ENCODE assay signal across 2 cellular contexts in genomic region chr10:76302936-76303656, GRCh38.
TF ChIP-seq lines count a peak whose summit lies in the region.

No MANE protein-coding gene starts in this region.

TF ChIP-seq in HepG2, 621 proteins besides CTCF, POLR2A, EP300 and RAD21:
- TF ChIP-seq ZNF431 (CRISPR knock-in tag; IDR thresholded peaks at IDR 0.05; ENCODE audit: borderline replicate concordance, low read depth) (no peak), ZNF558 (CRISPR knock-in tag; IDR thresholded peaks at IDR 0.05; ENCODE audit: borderline replicate concordance) (no peak), IKZF5 (CRISPR knock-in tag; IDR thresholded peaks at IDR 0.05) (0 out of 2 replicates have a peak, but pooled peaks have one; percentile 25), SOX13 (IDR thresholded peaks at IDR 0.05) (no peak), SOX13 (CRISPR knock-in tag; conservative IDR thresholded peaks at IDR 0.05 in 1 of 2, IDR thresholded peaks at IDR 0.05 in 1 of 2) (0 out of 4 replicates have a peak, but pooled peaks of 1 of the 2 experiments have one; percentile 18), ZFY (CRISPR knock-in tag; IDR thresholded peaks at IDR 0.05) (0 out of 2 replicates have a peak, but pooled peaks have one; percentile 3), ZNF747 (CRISPR knock-in tag; IDR thresholded peaks at IDR 0.05; ENCODE audit: borderline replicate concordance) (0 out of 2 replicates have a peak, but pooled peaks have one; percentile 29), ZNF773 (CRISPR knock-in tag; IDR thresholded peaks at IDR 0.05; ENCODE audit: borderline replicate concordance) (no peak)

TF ChIP-seq in endothelial cell of umbilical vein, 7 proteins besides CTCF, POLR2A, EP300 and RAD21:
- peak; percentile 4 for TF ChIP-seq JUN (IDR thresholded peaks at IDR 0.05; ENCODE audit: borderline replicate concordance, insufficient read depth, insufficient read length, low read depth)
- TF ChIP-seq EZH2 (IDR thresholded peaks at IDR 0.05; ENCODE audit: borderline replicate concordance, low read depth, low read length, severe bottlenecking): no peak
- TF ChIP-seq GATA2 (IDR thresholded peaks at IDR 0.05; ENCODE audit: insufficient read depth, insufficient read length, low read depth, low read length): no peak
- no peak for TF ChIP-seq MAX (IDR thresholded peaks at IDR 0.05; ENCODE audit: insufficient read depth, insufficient read length)
- TF ChIP-seq POLR2AphosphoS5 (IDR thresholded peaks at IDR 0.05; ENCODE audit: insufficient read depth, low read depth, low read length): no peak
